Comparison of ENCODE assay signal across 15 cellular contexts in genomic region chr12:87930033-87930432, GRCh38.
DNase-seq lines count a peak whose midpoint lies in the region; ATAC-seq and TF ChIP-seq lines count a peak whose summit lies in the region.
"Had no signal": no experiment of that assay in that cellular context is flagged by ENCODE, and none has a peak within 500 bp of the region (broad histone marks: within the 10 kb centered on the region; RNA-seq: fewer than 3 reads in every experiment).

No MANE protein-coding gene starts in this region.

- H3K4me1 ChIP-seq in lower lobe of right lung (no peaks in the 10 kb centered on the region), transverse colon (no peaks in the 10 kb centered on the region), mucosa of descending colon (ENCODE audit: low read depth) (no peaks in the 10 kb centered on the region)
- H3K4me1 ChIP-seq: esophagus muscularis mucosa, psoas muscle, SJCRH30 had no signal

- no peak for TF ChIP-seq POLR2A in transverse colon (IDR thresholded peaks at IDR 0.05)

- in situ Hi-C loops in brain microvascular endothelial cell (cut with HindIII; ENCODE audit: low pct_ligation_motif_present, low sequenced_read_pairs) = no loop called here
- in situ Hi-C loops in transverse colon (cut with MboI; ENCODE audit: low pct_ligation_motif_present in 1 of 4, low pct_unique_long_range_greater_than_20kb in 1 of 4, low sequenced_read_pairs in 3 of 4) = no loop called here

- DNase-seq in AG20443 (ENCODE audit: low spot score) (peak; percentile 65), MV-4-11 (lab: John Stamatoyannopoulos, UW) (peak; percentile 22), brain microvascular endothelial cell (peak; percentile 85), iris pigment epithelial cell (ENCODE audit: low read depth) (peak; percentile 82), lower lobe of right lung (no peak), transverse colon (no peak), mucosa of descending colon (no peak), RPMI8226 (no peak)
- DNase-seq: activated naive CD4-positive, alpha-beta T cell treated with anti-CD3 and anti-CD28 coated beads for 36 hours; BE2C; NCI-H1436; psoas muscle; SJCRH30 had no signal

- H3K4me3 ChIP-seq in brain microvascular endothelial cell (ENCODE audit: low read depth, low read length) (no peak overlapping the region), lower lobe of right lung (no peak overlapping the region), transverse colon (no peak overlapping the region), mucosa of descending colon (no peak overlapping the region)
- H3K4me3 ChIP-seq: esophagus muscularis mucosa, GM12878, psoas muscle, SJCRH30 had no signal

- WGBS in transverse colon (ENCODE audit: low coverage in 1 of 2), 2 donors = 71 to 87% methylated on average over 2 of the region's 2 CpGs

- ATAC-seq in lower lobe of right lung (no peak), mucosa of descending colon (no peak)
- ATAC-seq: GM12878, psoas muscle had no signal

- no peak overlapping the region for H3K27ac ChIP-seq in brain microvascular endothelial cell
- H3K27ac ChIP-seq in lower lobe of right lung = no peak overlapping the region
- no peak overlapping the region for H3K27ac ChIP-seq in transverse colon
- H3K27ac ChIP-seq: esophagus muscularis mucosa, psoas muscle, SJCRH30 had no signal

- intact Hi-C loops in lower lobe of right lung (cut with DNase I) = no loop called here
- intact Hi-C loops in transverse colon (cut with DNase I; ENCODE audit: low total_unique reads) = no loop called here
- intact Hi-C loops in mucosa of descending colon (cut with DNase I, micrococcal nuclease) = no loop called here

- H3K36me3 ChIP-seq in brain microvascular endothelial cell (replicated peaks) (no peaks in the 10 kb centered on the region), lower lobe of right lung (no peaks in the 10 kb centered on the region), transverse colon (no peaks in the 10 kb centered on the region), mucosa of descending colon (ENCODE audit: low read depth) (no peaks in the 10 kb centered on the region)
- H3K36me3 ChIP-seq: BE2C, esophagus muscularis mucosa, SJCRH30 had no signal

- H3K9me3 ChIP-seq in lower lobe of right lung (no peaks in the 10 kb centered on the region), transverse colon (no peaks in the 10 kb centered on the region), mucosa of descending colon (no peaks in the 10 kb centered on the region)
- H3K9me3 ChIP-seq: BE2C, esophagus muscularis mucosa, psoas muscle, SJCRH30 had no signal

- H3K27me3 ChIP-seq in brain microvascular endothelial cell (replicated peaks) = no peaks in the 10 kb centered on the region
- no peaks in the 10 kb centered on the region for H3K27me3 ChIP-seq in lower lobe of right lung (ENCODE audit: low read depth)
- no peaks in the 10 kb centered on the region for H3K27me3 ChIP-seq in transverse colon
- H3K27me3 ChIP-seq: BE2C, esophagus muscularis mucosa, SJCRH30 had no signal

- TF ChIP-seq CTCF in brain microvascular endothelial cell (IDR thresholded peaks at IDR 0.05; ENCODE audit: low read depth, low read length, missing control alignments) (no peak), lower lobe of right lung (IDR thresholded peaks at IDR 0.05) (no peak), transverse colon (IDR thresholded peaks at IDR 0.05) (no peak), mucosa of descending colon (IDR thresholded peaks at IDR 0.05) (no peak)

- TF ChIP-seq EP300 in transverse colon (IDR thresholded peaks at IDR 0.05; ENCODE audit: low read depth) = no peak

Comparison
In these comparisons a context has a peak if more than half of its experiments do, and no peak if none do; other contexts are left out.
1. DNase-seq: peak in AG20443 (single experiment), MV-4-11 (single experiment), brain microvascular endothelial cell (single experiment) and iris pigment epithelial cell (single experiment); none in lower lobe of right lung (single experiment), transverse colon (single experiment), mucosa of descending colon (0 of 3) and RPMI8226 (single experiment).